ENCODE assay signal across 9 cellular contexts in genomic region chr1:192531037-192531703, GRCh38. TPM values are rescaled to one million over a fixed set of nuclear protein-coding genes. Genes with fewer than 3 reads are reported as not detected.
DNase-seq lines count a peak whose midpoint lies in the region; ATAC-seq and TF ChIP-seq lines count a peak whose summit lies in the region.
"Not testable (repeated sequence)": the region's sequence is repeated elsewhere in the genome, so short reads cannot be mapped to it uniquely, and the experiment has no call there.
"Had no signal": no experiment of that assay in that cellular context is flagged by ENCODE, and none has a peak within 500 bp of the region (broad histone marks: within the 10 kb centered on the region; RNA-seq: fewer than 3 reads in every experiment).

No MANE protein-coding gene starts in this region.

- H3K36me3 Mint-ChIP-seq in CD8-positive, alpha-beta T cell, result not testable (repeated sequence)

- H3K36me3 ChIP-seq in CD8-positive, alpha-beta T cell (ENCODE audit: insufficient read depth, low read length); esophagus muscularis mucosa; mucosa of descending colon (ENCODE audit: low read depth): not testable (repeated sequence)

- H3K27me3 ChIP-seq in CD8-positive, alpha-beta T cell (ENCODE audit: insufficient read depth, low read length); esophagus muscularis mucosa: not testable (repeated sequence)

- not testable (repeated sequence) for TF ChIP-seq CTCF in CD8-positive, alpha-beta T cell (IDR thresholded peaks at IDR 0.05); esophagus muscularis mucosa (IDR thresholded peaks at IDR 0.05); mucosa of descending colon (IDR thresholded peaks at IDR 0.05)

- H3K27me3 Mint-ChIP-seq in CD8-positive, alpha-beta T cell (ENCODE audit: low read depth), result not testable (repeated sequence)

- WGBS in esophagus muscularis mucosa, result 46% methylated on average over 6 of the region's 6 CpGs

- peak in 5 of 7 experiments; percentile 28 to 72 (median 50) for DNase-seq in CD8-positive, alpha-beta T cell
- DNase-seq in activated T-helper 9 cell treated with anti-CD3 and anti-CD28 coated beads, Interleukin-2, amount 50 U/mL, for 16 hours (ENCODE audit: low read depth), result peak; percentile 19
- DNase-seq in esophagus muscularis mucosa (ENCODE audit: extremely low spot score), result peak; percentile 93
- DNase-seq in mucosa of descending colon, result peak in 2 of 3 donors; percentile 38 to 54
- DNase-seq in stimulated activated CD4-positive, alpha-beta T cell treated with anti-CD3 and anti-CD28 coated beads, Interleukin-4, amount 100 ng/mL, for 48 hours (ENCODE audit: low read depth in 2 of 2), result peak; percentile 25 to 26

- H3K9me3 Mint-ChIP-seq in CD8-positive, alpha-beta T cell, result not testable (repeated sequence)

- not testable (repeated sequence) for H3K4me3 Mint-ChIP-seq in CD8-positive, alpha-beta T cell

- TF ChIP-seq EP300 in esophagus muscularis mucosa (IDR thresholded peaks at IDR 0.05), result peak; percentile 92

- H3K4me3 ChIP-seq in CD8-positive, alpha-beta T cell (ENCODE audit: low read depth, low read length); esophagus muscularis mucosa; mucosa of descending colon: not testable (repeated sequence)

- intact Hi-C loops in CD8-positive, alpha-beta T cell (cut with DNase I, micrococcal nuclease); esophagus muscularis mucosa (cut with DNase I); mucosa of descending colon (cut with DNase I, micrococcal nuclease): not testable (repeated sequence)

- H3K9me3 ChIP-seq in CD8-positive, alpha-beta T cell (ENCODE audit: low read length); esophagus muscularis mucosa; mucosa of descending colon: not testable (repeated sequence)

- not testable (repeated sequence) for H3K4me1 ChIP-seq in CD8-positive, alpha-beta T cell (ENCODE audit: insufficient read depth, low read length); mucosa of descending colon (ENCODE audit: low read depth)
- H3K4me1 ChIP-seq in esophagus muscularis mucosa, result peaks cover 0 to 68% (median 40%) of the 10 kb centered on the region in 4 donors

- not testable (repeated sequence) for H3K27ac ChIP-seq in CD8-positive, alpha-beta T cell (ENCODE audit: low read depth, low read length)
- H3K27ac ChIP-seq in esophagus muscularis mucosa (replicated peaks in 1 of 4), result peak overlapping the region; percentile 74 to 83 (median 78)

- H3K27ac Mint-ChIP-seq in CD8-positive, alpha-beta T cell, result not testable (repeated sequence)

- CTCF ChIA-PET in CD8-positive, alpha-beta T cell (lab: Charles Lee), result not testable (repeated sequence)

- TF ChIP-seq POLR2A in esophagus muscularis mucosa (IDR thresholded peaks at IDR 0.05; ENCODE audit: low read depth), result not testable (repeated sequence)

- POLR2A ChIA-PET in CD8-positive, alpha-beta T cell (lab: Charles Lee), result not testable (repeated sequence)

- ATAC-seq in CD8-positive, alpha-beta T cell, result peak; percentile 94
- ATAC-seq in GM21447 (IDR thresholded peaks at IDR 0.05; ENCODE audit: unreplicated experiment), result peak; percentile 49
- ATAC-seq in HG03469 (IDR thresholded peaks at IDR 0.05; ENCODE audit: unreplicated experiment), result peak; percentile 45
- peak; percentile 91 for ATAC-seq in SK-N-SH treated with all-trans-retinoic acid at 6 μM for 48 hours
- peak; percentile 87 for ATAC-seq in mucosa of descending colon

- peaks cover 18% of the 10 kb centered on the region for H3K4me1 Mint-ChIP-seq in CD8-positive, alpha-beta T cell (ENCODE audit: low read depth)

TF ChIP-seq in SK-N-SH treated with all-trans-retinoic acid at 6 μM for 48 hours, 23 proteins besides CTCF, POLR2A, EP300 and RAD21:
- peak; percentile 32; the same call in 1 of the 2 replicates for TF ChIP-seq TOX (CRISPR knock-in tag; IDR thresholded peaks at IDR 0.05; ENCODE audit: borderline replicate concordance)

RNA-seq across cellular contexts. Expression of gene RGS1, which starts 44.4 kb away (rescaled TPM):
- total RNA-seq in CD8-positive, alpha-beta T cell, result 100 to 1,000 TPM; 366 to 383 TPM
- total RNA-seq in esophagus muscularis mucosa (10 to 100 TPM in 3 of 4 donors, 1 to 10 TPM in 1; 6.1 to 27.7 (median 12.5) TPM), mucosa of descending colon (10 to 100 TPM in 2 of 3 donors, 1 to 10 TPM in 1; 8.9 to 82.0 (median 20.6) TPM)
- total RNA-seq: SJCRH30 had no signal

Comparison
In these comparisons a context has a peak if more than half of its experiments do, and no peak if none do; other contexts are left out.
1. DNase-seq: peak in every context shown above with its lines; median percentile 93 in esophagus muscularis mucosa; 50 in CD8-positive, alpha-beta T cell; 46 in mucosa of descending colon; 26 in stimulated activated CD4-positive, alpha-beta T cell treated with anti-CD3 and anti-CD28 coated beads, Interleukin-4, amount 100 ng/mL, for 48 hours; 19 in activated T-helper 9 cell treated with anti-CD3 and anti-CD28 coated beads, Interleukin-2, amount 50 U/mL, for 16 hours.
2. RNA of gene RGS1, which starts 44.4 kb away (total RNA-seq): 366 to 383 TPM in CD8-positive, alpha-beta T cell; 8.9 to 82.0 TPM in mucosa of descending colon and 6.1 to 27.7 TPM in esophagus muscularis mucosa; every median in the first group is over 4 times any median in the second.
3. Peak in every context shown above with its lines, with median percentiles within 50 percentile points of each other: ATAC-seq.